ENCODE assay signal across 8 cellular contexts in the genomic region with DNA sequence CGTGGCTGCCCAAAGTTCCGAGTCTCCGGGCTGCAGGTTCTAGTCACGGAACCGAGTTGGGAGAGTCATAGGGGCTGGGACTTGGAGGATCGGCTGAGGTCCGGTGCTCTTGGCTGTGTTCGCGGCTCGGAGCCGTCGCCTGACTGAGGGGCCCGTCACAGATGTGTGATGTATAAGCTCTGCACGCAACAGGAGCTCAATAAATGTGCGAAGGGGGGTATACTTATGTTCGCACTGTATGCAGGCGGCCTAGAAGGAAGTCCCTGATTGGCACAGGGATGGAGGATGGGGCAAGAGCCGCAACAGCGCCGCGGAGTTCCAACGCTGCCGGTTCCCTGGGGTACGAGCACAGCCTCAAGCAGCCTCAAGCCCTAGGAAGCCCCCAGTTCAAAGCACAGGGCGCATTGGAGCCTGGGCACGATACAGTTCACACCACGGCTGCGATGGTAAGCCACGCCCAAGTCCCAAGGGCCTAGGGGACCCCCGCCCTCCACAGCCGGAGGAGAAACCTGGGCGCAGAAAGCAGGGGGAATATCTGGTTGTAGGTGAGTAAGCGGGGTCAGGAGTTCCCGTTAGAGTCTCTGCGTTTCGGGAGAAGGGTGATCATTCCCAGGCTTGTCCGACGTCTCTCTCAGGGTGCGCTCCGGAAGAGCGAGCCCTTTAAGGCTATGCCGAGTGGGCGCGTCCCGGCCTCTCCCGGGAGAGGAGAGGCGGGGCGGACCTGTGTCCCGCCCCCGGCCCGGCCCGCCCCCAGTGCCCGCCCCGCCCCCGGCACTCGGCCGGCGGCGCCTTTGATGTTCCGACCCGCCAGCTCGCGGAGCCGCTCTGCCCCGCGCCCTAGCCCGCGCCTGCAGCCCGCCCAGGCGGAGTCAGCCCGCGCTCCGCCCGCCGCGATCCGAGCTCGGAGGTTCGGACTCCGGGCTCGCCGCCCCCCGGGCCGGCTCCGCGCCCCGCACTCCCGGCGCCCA. TPM values are rescaled to one million over a fixed set of nuclear protein-coding genes. Genes with fewer than 3 reads are reported as not detected.
A peak's percentile ranks its signal among the peaks of the same experiment; 100 is the strongest.
DNase-seq lines count a peak whose midpoint lies in the region; ATAC-seq and TF ChIP-seq lines count a peak whose summit lies in the region.

TSS of gene TCF7 (plus strand) at position 774 of the 968 bp plus-strand sequence. CDS start 226 bp downstream, outside the sequence.

- DNase-seq in BJ (ENCODE audit: low read depth) (no peak), NCI-H748 (lab: John Stamatoyannopoulos, UW; ENCODE audit: unreplicated experiment) (peak; percentile 85), lung microvascular endothelial cell (ENCODE audit: low read depth in 2 of 2) (peak; percentile 68 to 74)
- peak; percentile 79 for DNase-seq in activated CD8-positive, alpha-beta T cell treated with anti-CD3 and anti-CD28 coated beads, Interleukin-2, amount 10 ng/mL, durations not matched to agents 7 days and 5 days
- DNase-seq in effector memory CD4-positive, alpha-beta T cell = peak; percentile 74 to 75 (median 74)
- peak; percentile 55 to 60 (median 58) for DNase-seq in stimulated activated CD4-positive, alpha-beta T cell treated with anti-CD3 and anti-CD28 coated beads, TNF-alpha, amount 100 ng/mL, for 4 hours (ENCODE audit: low read depth in 3 of 3)

- H3K27me3 ChIP-seq in BJ (ENCODE audit: control insufficient read depth, insufficient read depth, low read length) = peaks cover 4% of the 10 kb centered on the region
- H3K27me3 ChIP-seq in effector memory CD4-positive, alpha-beta T cell (replicated peaks; ENCODE audit: control insufficient read depth, insufficient read depth, low read length, poor library complexity, severe bottlenecking) = no peaks in the 10 kb centered on the region

- H3K36me3 ChIP-seq in BJ (ENCODE audit: control insufficient read depth, insufficient read depth, low read length) = no peaks in the 10 kb centered on the region
- H3K36me3 ChIP-seq in effector memory CD4-positive, alpha-beta T cell (ENCODE audit: control insufficient read depth, insufficient read depth, low read length) = peaks cover 35% of the 10 kb centered on the region

- peaks cover 76% of the 10 kb centered on the region for H3K4me1 Mint-ChIP-seq in activated CD8-positive, alpha-beta T cell treated with anti-CD3 and anti-CD28 coated beads, Interleukin-2, amount 10 ng/mL, durations not matched to agents 7 days and 5 days (ENCODE audit: low read depth)

- H3K9me3 ChIP-seq in effector memory CD4-positive, alpha-beta T cell (ENCODE audit: control insufficient read depth, low read length) = no peaks in the 10 kb centered on the region

- POLR2A ChIA-PET in BJ (lab: Charles Lee) = no interaction called here
- POLR2A ChIA-PET in activated CD8-positive, alpha-beta T cell treated with anti-CD3 and anti-CD28 coated beads, Interleukin-2, amount 10 ng/mL, durations not matched to agents 7 days and 5 days (lab: Charles Lee) = interaction anchor here (0.6 to 5.6 kb wide), 13 partner anchors 9 to 62 kb away, joined by 3 to 45 read pairs (median 5); partner anchors contain the start of gene SKP1

- CTCF ChIA-PET in BJ (lab: Yijun Ruan, JAX) = interaction anchor here (0.6 to 6.7 kb wide), 8 partner anchors 10 to 74 kb away, joined by 3 to 51 read pairs (median 4); no protein-coding TSS in a partner anchor
- CTCF ChIA-PET in activated CD8-positive, alpha-beta T cell treated with anti-CD3 and anti-CD28 coated beads, Interleukin-2, amount 10 ng/mL, durations not matched to agents 7 days and 5 days (lab: Charles Lee) = interaction anchor here (1.0 to 1.9 kb wide), 2 partner anchors 8 to 40 kb away, joined by 3 to 5 read pairs; no protein-coding TSS in a partner anchor

- no peak for TF ChIP-seq CTCF in BJ (IDR thresholded peaks at IDR 0.05; ENCODE audit: insufficient read depth, low read depth, low read length)

- H3K4me3 Mint-ChIP-seq in activated CD8-positive, alpha-beta T cell treated with anti-CD3 and anti-CD28 coated beads, Interleukin-2, amount 10 ng/mL, durations not matched to agents 7 days and 5 days = peak within 1 kb of the TSS; percentile 75

- peak within 1 kb of the TSS; percentile 43 for H3K4me3 ChIP-seq in BJ (ENCODE audit: low read depth, low read length)
- H3K4me3 ChIP-seq in effector memory CD4-positive, alpha-beta T cell (ENCODE audit: insufficient read depth, low read depth, low read length, poor library complexity, severe bottlenecking) = peak within 1 kb of the TSS; percentile 80

- ATAC-seq in GM19043 (IDR thresholded peaks at IDR 0.05; ENCODE audit: low read depth, unreplicated experiment) = peak; percentile 75
- peak; percentile 69 for ATAC-seq in HG03139 (IDR thresholded peaks at IDR 0.05; ENCODE audit: unreplicated experiment)
- peak; percentile 81 for ATAC-seq in activated CD8-positive, alpha-beta T cell treated with anti-CD3 and anti-CD28 coated beads, Interleukin-2, amount 10 ng/mL, durations not matched to agents 7 days and 5 days

- peak within 1 kb of the TSS; percentile 85 for H3K27ac ChIP-seq in effector memory CD4-positive, alpha-beta T cell (ENCODE audit: insufficient read depth, low read length, poor library complexity, severe bottlenecking)

- H3K4me1 ChIP-seq in effector memory CD4-positive, alpha-beta T cell (ENCODE audit: control insufficient read depth, insufficient read depth, low read length, poor library complexity, severe bottlenecking) = peaks cover 49% of the 10 kb centered on the region

- H3K27me3 Mint-ChIP-seq in activated CD8-positive, alpha-beta T cell treated with anti-CD3 and anti-CD28 coated beads, Interleukin-2, amount 10 ng/mL, durations not matched to agents 7 days and 5 days (ENCODE audit: low read depth) = peaks cover 10% of the 10 kb centered on the region

- peaks cover 33% of the 10 kb centered on the region for H3K36me3 Mint-ChIP-seq in activated CD8-positive, alpha-beta T cell treated with anti-CD3 and anti-CD28 coated beads, Interleukin-2, amount 10 ng/mL, durations not matched to agents 7 days and 5 days (ENCODE audit: low read depth)

- peak within 1 kb of the TSS; percentile 68 for H3K27ac Mint-ChIP-seq in activated CD8-positive, alpha-beta T cell treated with anti-CD3 and anti-CD28 coated beads, Interleukin-2, amount 10 ng/mL, durations not matched to agents 7 days and 5 days

- no peaks in the 10 kb centered on the region for H3K9me3 Mint-ChIP-seq in activated CD8-positive, alpha-beta T cell treated with anti-CD3 and anti-CD28 coated beads, Interleukin-2, amount 10 ng/mL, durations not matched to agents 7 days and 5 days (ENCODE audit: insufficient read depth)

RNA-seq across cellular contexts. Expression of gene TCF7, which starts in this region (rescaled TPM):
- polyA plus RNA-seq in BJ (2011; rRNA removed) = 0.78 and 0.86 TPM in 2 replicates
- polyA minus RNA-seq in BJ (2011; rRNA and poly(A)+ RNA removed) = 1.7 and 3.7 TPM in 2 replicates
- total RNA-seq in activated CD8-positive, alpha-beta T cell treated with anti-CD3 and anti-CD28 coated beads, Interleukin-2, amount 10 ng/mL, durations not matched to agents 7 days and 5 days = 10 to 100 TPM; 93.4 to 97.8 TPM
- under 0.01 and 0.22 TPM in 2 replicates for total RNA-seq in lung microvascular endothelial cell

Comparison
In these comparisons a context has a peak if more than half of its experiments do, and no peak if none do; other contexts are left out.
1. RNA of gene TCF7 (total RNA-seq): 93.4 to 97.8 TPM in activated CD8-positive, alpha-beta T cell treated with anti-CD3 and anti-CD28 coated beads, Interleukin-2, amount 10 ng/mL, durations not matched to agents 7 days and 5 days; under 0.01 to 0.22 TPM in lung microvascular endothelial cell; every median in the first group is over 10 times any median in the second.
2. Peak in DNase-seq in lung microvascular endothelial cell; RNA of the gene not detected or under 1 TPM.
3. Peak in every context shown above with its lines, with median percentiles within 50 percentile points of each other: ATAC-seq.